Comparison of ENCODE assay signal across 3 cellular contexts in the genomic region with DNA sequence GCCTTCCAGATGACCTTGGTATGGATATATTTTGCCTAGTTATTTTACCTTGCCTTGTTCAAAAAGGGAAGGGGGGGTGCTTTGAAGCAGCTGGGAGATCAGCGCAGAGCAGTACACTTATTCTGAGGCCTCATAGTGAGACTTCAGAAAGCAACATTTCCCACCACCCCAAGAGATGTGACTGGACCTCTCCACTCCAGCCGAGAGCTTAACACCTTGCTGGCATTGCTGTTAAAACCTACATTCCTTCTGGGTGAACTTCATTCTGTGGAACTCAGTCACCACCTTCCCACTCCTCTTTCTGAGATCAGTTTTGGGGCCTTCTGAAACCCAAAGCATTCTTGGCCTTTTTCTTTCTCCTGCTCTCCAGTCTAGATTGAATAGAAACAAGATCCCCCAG.
"Had no signal": no experiment of that assay in that cellular context is flagged by ENCODE, and none has a peak within 500 bp of the region (broad histone marks: within the 10 kb centered on the region; RNA-seq: fewer than 3 reads in every experiment).

No MANE protein-coding gene starts in this region.

- H3K4me3 ChIP-seq: GM12878 had no signal

- ATAC-seq: GM12878 had no signal

- DNase-seq: GDM1, GF-D8 had no signal
